8 cellular contexts compared by ENCODE assay signal in the genomic region with DNA sequence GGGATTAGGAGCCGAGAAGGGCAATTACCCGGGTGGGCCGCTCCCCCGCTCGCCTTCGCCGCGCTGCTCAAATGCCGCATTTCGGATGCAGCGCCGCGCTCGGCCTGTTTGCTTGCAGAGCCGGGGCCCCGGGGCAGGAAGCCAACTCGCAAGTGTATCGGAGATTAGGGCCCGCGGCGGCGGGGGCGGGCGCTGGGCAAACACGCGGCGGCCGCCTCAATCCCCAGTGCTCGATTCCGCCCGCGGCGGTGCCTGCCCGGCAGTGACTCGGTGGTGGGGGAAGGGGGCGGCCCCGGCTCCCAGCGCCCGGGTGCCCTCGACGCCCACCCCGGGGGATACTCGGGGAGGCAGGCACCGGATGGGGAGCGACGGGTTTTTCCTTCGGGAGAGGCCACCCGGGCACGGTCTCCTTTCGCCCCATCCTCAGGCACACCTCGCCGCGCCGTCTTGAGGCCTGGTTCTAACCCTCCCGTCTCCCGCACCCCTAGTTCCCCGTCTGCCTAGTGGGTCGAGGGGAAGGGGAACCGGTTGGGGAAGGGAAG. TPM values are rescaled to one million over a fixed set of nuclear protein-coding genes. Genes with fewer than 3 reads are reported as not detected.
A peak's percentile ranks its signal among the peaks of the same experiment; 100 is the strongest.
DNase-seq lines count a peak whose midpoint lies in the region; ATAC-seq, FAIRE-seq and TF ChIP-seq lines count a peak whose summit lies in the region.

No MANE protein-coding gene starts in this region.

- H3K9me3 Mint-ChIP-seq in activated CD4-positive, alpha-beta memory T cell treated with anti-CD3 and anti-CD28 coated beads for 36 hours, result no peaks in the 10 kb centered on the region

- POLR2A ChIA-PET in activated CD4-positive, alpha-beta memory T cell treated with anti-CD3 and anti-CD28 coated beads for 36 hours (lab: Charles Lee), result no interaction called here

- 0% methylated on average over 3 of the region's 59 CpGs for WGBS in right lobe of liver (ENCODE audit: insufficient coverage, low coverage, low lambda C conversion rate, missing lambda C conversion rate)

- no peak for FAIRE-seq in GM12892 (lab: Jason Lieb, UNC)

- H3K27ac ChIP-seq in duodenal mucosa (ENCODE audit: low read depth, low read length) (no peak overlapping the region), right lobe of liver (peak overlapping the region in 1 of 3 donors; percentile 7)

- no peaks in the 10 kb centered on the region for H3K36me3 Mint-ChIP-seq in activated CD4-positive, alpha-beta memory T cell treated with anti-CD3 and anti-CD28 coated beads for 36 hours

- DNase-seq in GM12892 (ENCODE audit: insufficient read length), result peak; percentile 45
- peak; percentile 44 for DNase-seq in NCI-H146 treated with DMSO at 0.1 percent for 48 hours (lab: John Stamatoyannopoulos, UW; ENCODE audit: unreplicated experiment)
- DNase-seq in activated CD4-positive, alpha-beta memory T cell treated with anti-CD3 and anti-CD28 coated beads for 36 hours, result peak; percentile 85
- peak; percentile 84 to 93 (median 86) for DNase-seq in right lobe of liver
- DNase-seq in stimulated activated CD4-positive, alpha-beta T cell treated with anti-CD3 and anti-CD28 coated beads, Interleukin-4, amount 100 ng/mL, for 4 hours, result peak; percentile 61 to 67
- DNase-seq in NCI-H1048 (lab: John Stamatoyannopoulos, UW), result no peak
- DNase-seq in T1000 (lab: John Stamatoyannopoulos, UW), result no peak

- peak overlapping the region; percentile 77 for H3K4me3 Mint-ChIP-seq in activated CD4-positive, alpha-beta memory T cell treated with anti-CD3 and anti-CD28 coated beads for 36 hours

- H3K27me3 Mint-ChIP-seq in activated CD4-positive, alpha-beta memory T cell treated with anti-CD3 and anti-CD28 coated beads for 36 hours, result peaks cover 29% of the 10 kb centered on the region

- peaks cover 26% of the 10 kb centered on the region for H3K4me1 Mint-ChIP-seq in activated CD4-positive, alpha-beta memory T cell treated with anti-CD3 and anti-CD28 coated beads for 36 hours (ENCODE audit: low read depth)

- peak in 1 of 4 donors; percentile 10 for TF ChIP-seq CTCF in right lobe of liver (IDR thresholded peaks at IDR 0.05)

- ATAC-seq in right lobe of liver, result peak; percentile 40 to 55 (median 54)

- no peak overlapping the region for H3K27ac Mint-ChIP-seq in activated CD4-positive, alpha-beta memory T cell treated with anti-CD3 and anti-CD28 coated beads for 36 hours

- no peaks in the 10 kb centered on the region for H3K9me3 ChIP-seq in duodenal mucosa (ENCODE audit: control insufficient read depth in 1 of 2, low read length in 2 of 2)
- no peaks in the 10 kb centered on the region for H3K9me3 ChIP-seq in right lobe of liver

- TF ChIP-seq POLR2A in GM12892 (IDR thresholded peaks at IDR 0.05; ENCODE audit: low read depth, low read length) (no peak), right lobe of liver (IDR thresholded peaks at IDR 0.05) (peak; percentile 27)

- peaks cover 12 to 23% of the 10 kb centered on the region in 2 donors for H3K4me1 ChIP-seq in duodenal mucosa (ENCODE audit: control insufficient read depth in 1 of 2, insufficient read depth in 2 of 2, low read length in 2 of 2)
- peaks cover 0 to 17% (median 2%) of the 10 kb centered on the region in 4 donors for H3K4me1 ChIP-seq in right lobe of liver

- H3K4me3 ChIP-seq in duodenal mucosa (ENCODE audit: low read depth in 1 of 2, low read length in 2 of 2) (peak overlapping the region; percentile 66 to 72), right lobe of liver (peak overlapping the region; percentile 41 to 46 (median 45))

- CTCF ChIA-PET in activated CD4-positive, alpha-beta memory T cell treated with anti-CD3 and anti-CD28 coated beads for 36 hours (lab: Charles Lee), result interaction anchor here (1.0 to 6.4 kb wide), 11 partner anchors 19 to 313 kb away, joined by 3 to 158 read pairs (median 26); partner anchors contain the start of genes RAB11FIP5, SFXN5, SMYD5 and SPR

- no peaks in the 10 kb centered on the region for H3K36me3 ChIP-seq in duodenal mucosa (ENCODE audit: control insufficient read depth in 1 of 2, insufficient read depth in 2 of 2, low read length in 2 of 2)
- H3K36me3 ChIP-seq in right lobe of liver, result no peaks in the 10 kb centered on the region

- H3K27me3 ChIP-seq in duodenal mucosa (ENCODE audit: control insufficient read depth in 1 of 2, insufficient read depth in 2 of 2, low read length in 2 of 2), result peaks cover 21 to 31% of the 10 kb centered on the region in 2 donors
- no peaks in the 10 kb centered on the region for H3K27me3 ChIP-seq in right lobe of liver

- peak overlapping the region in 1 of 2 donors; percentile 33 for H3K9ac ChIP-seq in duodenal mucosa (ENCODE audit: low read depth in 1 of 2, low read length in 2 of 2)

- intact Hi-C loops in activated CD4-positive, alpha-beta memory T cell treated with anti-CD3 and anti-CD28 coated beads for 36 hours (cut with micrococcal nuclease), result loop anchor here (2.0 to 5.0 kb wide), 4 partner anchors 63 to 403 kb away; partner anchors contain the start of genes EGR4 and RAB11FIP5
- intact Hi-C loops in right lobe of liver (cut with DNase I), result loop anchor here (10.0 kb wide), 1 partner anchor 281 kb away; no protein-coding TSS in a partner anchor

RNA-seq across cellular contexts. Expression of gene NOTO, which starts 26.6 kb away (rescaled TPM):
- polyA plus RNA-seq in GM12892 (2012; ENCODE audit: missing spikeins), result not detected
- not detected for total RNA-seq in activated CD4-positive, alpha-beta memory T cell treated with anti-CD3 and anti-CD28 coated beads for 36 hours
- total RNA-seq in right lobe of liver, result not detected

RNA-seq across cellular contexts. Expression of gene SMYD5, which starts 38.3 kb away (rescaled TPM):
- polyA plus RNA-seq in GM12892 (2012; ENCODE audit: missing spikeins), result 26.9 TPM
- total RNA-seq in activated CD4-positive, alpha-beta memory T cell treated with anti-CD3 and anti-CD28 coated beads for 36 hours, result 10 to 100 TPM; 40.0 to 42.0 TPM
- total RNA-seq in right lobe of liver, result 10 to 100 TPM in 3 of 6 experiments, 1 to 10 TPM in 3; 5.3 to 12.2 (median 9.4) TPM

RNA-seq across cellular contexts. Expression of gene PRADC1, which starts 57.3 kb away (rescaled TPM):
- 9.5 TPM for polyA plus RNA-seq in GM12892 (2012; ENCODE audit: missing spikeins)
- 10 to 100 TPM; 12.9 to 13.6 TPM for total RNA-seq in activated CD4-positive, alpha-beta memory T cell treated with anti-CD3 and anti-CD28 coated beads for 36 hours
- total RNA-seq in right lobe of liver, result 10 to 100 TPM; 17.8 to 26.1 (median 22.5) TPM

RNA-seq across cellular contexts. Expression of gene CCT7, which starts 58.4 kb away (rescaled TPM):
- 400 TPM for polyA plus RNA-seq in GM12892 (2012; ENCODE audit: missing spikeins)
- total RNA-seq in activated CD4-positive, alpha-beta memory T cell treated with anti-CD3 and anti-CD28 coated beads for 36 hours, result 100 to 1,000 TPM; 499 to 541 TPM
- total RNA-seq in right lobe of liver, result 100 to 1,000 TPM in 3 of 6 experiments, 10 to 100 TPM in 3; 83.5 to 131 (median 99.4) TPM

Comparison
In these comparisons a context has a peak if more than half of its experiments do, and no peak if none do; other contexts are left out.
1. DNase-seq: peak in GM12892 (single experiment), NCI-H146 treated with DMSO at 0.1 percent for 48 hours (single experiment), activated CD4-positive, alpha-beta memory T cell treated with anti-CD3 and anti-CD28 coated beads for 36 hours (single experiment), right lobe of liver (3 of 3) and stimulated activated CD4-positive, alpha-beta T cell treated with anti-CD3 and anti-CD28 coated beads, Interleukin-4, amount 100 ng/mL, for 4 hours (2 of 2); none in NCI-H1048 (single experiment) and T1000 (single experiment).